Comparison of ENCODE assay signal across 16 cellular contexts in the genomic region with DNA sequence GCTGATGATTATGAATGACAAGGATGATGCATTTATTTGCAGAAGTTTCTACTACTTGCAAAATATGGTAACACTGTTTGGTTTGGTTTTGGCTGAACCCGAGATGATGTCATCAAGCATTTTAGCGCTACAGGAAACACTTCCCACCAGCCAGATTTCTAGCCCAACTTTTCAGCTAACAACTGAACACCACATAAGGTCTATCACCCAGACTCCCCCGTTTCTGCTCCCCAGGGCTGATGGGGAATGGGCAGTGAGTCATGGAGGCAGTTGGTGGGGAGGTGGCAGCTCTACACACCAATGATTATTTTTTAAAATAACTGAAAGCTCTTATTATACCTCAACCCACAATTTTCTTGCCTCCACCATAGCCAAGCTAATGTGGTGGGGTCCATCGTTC.
"Had no signal": no experiment of that assay in that cellular context is flagged by ENCODE, and none has a peak within 500 bp of the region (broad histone marks: within the 10 kb centered on the region; RNA-seq: fewer than 3 reads in every experiment).

No MANE protein-coding gene starts in this region.

- H3K27me3 ChIP-seq: SJSA1 had no signal

- FAIRE-seq: HTR-8/SVneo, RCC 7860 had no signal

- H3K36me3 ChIP-seq: SJSA1 had no signal

- H3K4me3 ChIP-seq: SJSA1, SK-N-MC had no signal

- H3K9me3 ChIP-seq: SJSA1 had no signal

- H3K4me1 ChIP-seq: SJSA1 had no signal

- H3K27ac ChIP-seq: SJSA1, SK-N-MC had no signal

- DNase-seq: KBM-7, NCI-H1092 treated with DMSO at 0.1 percent for 48 hours, NCI-H1436, NCI-H187 treated with DMSO at 0.1 percent for 48 hours, NCI-H2081, NCI-H2107, NCI-H524, NCI-H69, NCI-H774, Right ventricle myocardium superior, RPMI8226, SIG-M5 had no signal
